12 cellular contexts compared by ENCODE assay signal in genomic region chr5:76326559-76327351, GRCh38.
DNase-seq lines count a peak whose midpoint lies in the region; ATAC-seq and TF ChIP-seq lines count a peak whose summit lies in the region.
"Had no signal": no experiment of that assay in that cellular context is flagged by ENCODE, and none has a peak within 500 bp of the region (broad histone marks: within the 10 kb centered on the region; RNA-seq: fewer than 3 reads in every experiment).

No MANE protein-coding gene starts in this region.

- TF ChIP-seq POLR2A in GM18505 (IDR thresholded peaks at IDR 0.05; ENCODE audit: borderline replicate concordance, extremely low read depth, insufficient read depth, insufficient read length) = no peak

- H3K27me3 ChIP-seq in mesendoderm (ENCODE audit: insufficient read depth, low read length, poor library complexity) (no peaks in the 10 kb centered on the region), upper lobe of right lung (no peaks in the 10 kb centered on the region)

- H4K8ac ChIP-seq in mesendoderm (ENCODE audit: low read depth, low read length) = no peak overlapping the region

- H3K56ac ChIP-seq in mesendoderm (ENCODE audit: low read length) = peak overlapping the region; percentile 62

- no peak overlapping the region for H2AK5ac ChIP-seq in mesendoderm (ENCODE audit: low read length)

- WGBS in mesendoderm (ENCODE audit: extremely low coverage, insufficient coverage, low lambda C conversion rate) = no CpG with 5 or more reads among the region's 12 CpGs

- H3K4me3 Mint-ChIP-seq in activated naive CD8-positive, alpha-beta T cell = peak overlapping the region; percentile 21
- no peak overlapping the region for H3K4me3 Mint-ChIP-seq in activated naive CD8-positive, alpha-beta T cell treated with anti-CD3 and anti-CD28 coated beads, Interleukin-2, amount 50 U/mL, for 24 hours
- H3K4me3 Mint-ChIP-seq in activated naive CD8-positive, alpha-beta T cell treated with anti-CD3 and anti-CD28 coated beads for 36 hours = no peak overlapping the region
- H3K4me3 Mint-ChIP-seq: activated B cell treated with CpG ODN at 0.5 μM for 24 hours, B cell had no signal

- DNase-seq in activated naive CD8-positive, alpha-beta T cell treated with anti-CD3 and anti-CD28 coated beads, Interleukin-2, amount 50 U/mL, for 24 hours = no peak
- DNase-seq in activated naive CD8-positive, alpha-beta T cell treated with anti-CD3 and anti-CD28 coated beads for 36 hours = no peak
- DNase-seq in mesendoderm (peak; percentile 74), upper lobe of right lung (no peak), superior temporal gyrus (ENCODE audit: extremely low spot score) (no peak), NCI-H2171 treated with DMSO at 0.1 percent for 48 hours (lab: John Stamatoyannopoulos, UW) (no peak)
- DNase-seq: activated B cell treated with CpG ODN at 0.5 μM for 24 hours, mammary epithelial cell, NCI-H2029 treated with DMSO at 0.1 percent for 48 hours had no signal

- H3K27ac ChIP-seq in mesendoderm (ENCODE audit: low read depth, low read length) (peak overlapping the region; percentile 20), upper lobe of right lung (peak overlapping the region; percentile 30)

- H3K18ac ChIP-seq in mesendoderm (ENCODE audit: low read length) = peak overlapping the region; percentile 28

- no peaks in the 10 kb centered on the region for H3K36me3 Mint-ChIP-seq in activated naive CD8-positive, alpha-beta T cell
- H3K36me3 Mint-ChIP-seq in activated naive CD8-positive, alpha-beta T cell treated with anti-CD3 and anti-CD28 coated beads, Interleukin-2, amount 50 U/mL, for 24 hours (ENCODE audit: low read depth) = no peaks in the 10 kb centered on the region
- H3K36me3 Mint-ChIP-seq in activated naive CD8-positive, alpha-beta T cell treated with anti-CD3 and anti-CD28 coated beads for 36 hours = no peaks in the 10 kb centered on the region

- H3K9ac ChIP-seq in mesendoderm (ENCODE audit: low read length) = peak overlapping the region; percentile 32

- no peak for TF ChIP-seq CTCF in upper lobe of right lung (IDR thresholded peaks at IDR 0.05)

- no peaks in the 10 kb centered on the region for H3K9me3 Mint-ChIP-seq in activated naive CD8-positive, alpha-beta T cell (ENCODE audit: low read depth)
- H3K9me3 Mint-ChIP-seq in activated naive CD8-positive, alpha-beta T cell treated with anti-CD3 and anti-CD28 coated beads, Interleukin-2, amount 50 U/mL, for 24 hours = peaks cover 4% of the 10 kb centered on the region
- peaks cover 11% of the 10 kb centered on the region for H3K9me3 Mint-ChIP-seq in activated naive CD8-positive, alpha-beta T cell treated with anti-CD3 and anti-CD28 coated beads for 36 hours
- H3K9me3 Mint-ChIP-seq: activated B cell treated with CpG ODN at 0.5 μM for 24 hours had no signal

- H3K4me1 ChIP-seq in mesendoderm (ENCODE audit: control insufficient read depth, low read depth, low read length) = peaks cover 15% of the 10 kb centered on the region
- H3K4me1 ChIP-seq in upper lobe of right lung = peaks cover 12% of the 10 kb centered on the region

- peak overlapping the region; percentile 28 for H2BK5ac ChIP-seq in mesendoderm (ENCODE audit: low read length)

- H3K36me3 ChIP-seq in mesendoderm (ENCODE audit: control insufficient read depth, insufficient read depth, low read length) (no peaks in the 10 kb centered on the region), upper lobe of right lung (no peaks in the 10 kb centered on the region)

- H3K4me2 ChIP-seq in mesendoderm (ENCODE audit: low read length) = peak overlapping the region; percentile 32

- H3K27ac Mint-ChIP-seq in activated naive CD8-positive, alpha-beta T cell = peak overlapping the region; percentile 78
- no peak overlapping the region for H3K27ac Mint-ChIP-seq in activated naive CD8-positive, alpha-beta T cell treated with anti-CD3 and anti-CD28 coated beads, Interleukin-2, amount 50 U/mL, for 24 hours
- peak overlapping the region; percentile 75 for H3K27ac Mint-ChIP-seq in activated naive CD8-positive, alpha-beta T cell treated with anti-CD3 and anti-CD28 coated beads for 36 hours
- H3K27ac Mint-ChIP-seq: activated B cell treated with CpG ODN at 0.5 μM for 24 hours, B cell had no signal

- peak overlapping the region; percentile 47 for H2BK15ac ChIP-seq in mesendoderm (replicated peaks; ENCODE audit: low read depth)

- H3K27me3 Mint-ChIP-seq in activated naive CD8-positive, alpha-beta T cell = no peaks in the 10 kb centered on the region
- H3K27me3 Mint-ChIP-seq in activated naive CD8-positive, alpha-beta T cell treated with anti-CD3 and anti-CD28 coated beads, Interleukin-2, amount 50 U/mL, for 24 hours = no peaks in the 10 kb centered on the region
- H3K27me3 Mint-ChIP-seq in activated naive CD8-positive, alpha-beta T cell treated with anti-CD3 and anti-CD28 coated beads for 36 hours = no peaks in the 10 kb centered on the region

- H2BK120ac ChIP-seq in mesendoderm (ENCODE audit: low read depth, low read length) = no peak overlapping the region

- no peaks in the 10 kb centered on the region for H3K9me3 ChIP-seq in upper lobe of right lung

- H3K79me1 ChIP-seq in mesendoderm (ENCODE audit: low read length) = no peaks in the 10 kb centered on the region

- ATAC-seq in activated naive CD8-positive, alpha-beta T cell treated with anti-CD3 and anti-CD28 coated beads, Interleukin-2, amount 50 U/mL, for 24 hours = no peak
- ATAC-seq in upper lobe of right lung (no peak), GM18505 (IDR thresholded peaks at IDR 0.05; ENCODE audit: unreplicated experiment) (no peak)

- no peak overlapping the region for H4K5ac ChIP-seq in mesendoderm (ENCODE audit: low read length)

- no peaks in the 10 kb centered on the region for H3K79me2 ChIP-seq in mesendoderm (ENCODE audit: control insufficient read depth, insufficient read depth, low read length)

- H3K23ac ChIP-seq in mesendoderm (ENCODE audit: low read length) = no peak overlapping the region

- intact Hi-C loops in upper lobe of right lung (cut with DNase I) = no loop called here

- H3K4ac ChIP-seq in mesendoderm (ENCODE audit: low read depth, low read length) = no peak overlapping the region

- peaks cover 59% of the 10 kb centered on the region for H3K4me1 Mint-ChIP-seq in activated naive CD8-positive, alpha-beta T cell (ENCODE audit: low read depth)
- H3K4me1 Mint-ChIP-seq in activated naive CD8-positive, alpha-beta T cell treated with anti-CD3 and anti-CD28 coated beads, Interleukin-2, amount 50 U/mL, for 24 hours = peaks cover 46% of the 10 kb centered on the region
- peaks cover 42% of the 10 kb centered on the region for H3K4me1 Mint-ChIP-seq in activated naive CD8-positive, alpha-beta T cell treated with anti-CD3 and anti-CD28 coated beads for 36 hours

- no peak overlapping the region for H3K4me3 ChIP-seq in mesendoderm (ENCODE audit: low read length)
- no peak overlapping the region for H3K4me3 ChIP-seq in upper lobe of right lung
